In the genomic region with DNA sequence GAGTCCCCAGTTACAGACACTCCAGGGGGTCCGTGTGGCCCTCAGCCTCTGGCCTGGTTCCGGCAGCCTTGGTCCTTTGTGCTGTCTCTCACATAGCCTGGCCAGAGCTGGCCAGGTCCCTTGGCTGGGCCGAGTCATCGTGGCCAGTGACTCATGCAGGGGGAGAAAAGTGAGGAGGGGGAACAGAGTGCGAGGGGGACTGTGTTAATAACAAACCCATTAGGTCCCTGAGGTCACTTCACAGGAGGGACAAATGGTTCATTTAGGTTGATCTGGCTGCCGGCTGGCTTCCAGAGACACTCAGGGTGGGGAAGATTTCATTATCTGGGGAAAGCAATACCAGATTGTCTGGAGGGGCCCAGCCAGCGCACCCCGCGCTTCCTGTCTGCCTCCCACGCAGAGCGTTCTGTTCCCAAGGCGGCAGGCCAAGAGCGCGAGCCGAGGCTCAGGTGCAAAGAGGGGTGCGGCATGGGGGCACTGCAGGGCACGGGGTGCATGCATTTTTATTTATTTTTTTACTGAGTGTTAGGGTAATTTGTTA, we compare ENCODE assay signal across 8 cellular contexts.
DNase-seq lines count a peak whose midpoint lies in the region; ATAC-seq and TF ChIP-seq lines count a peak whose summit lies in the region.
"Had no signal": no experiment of that assay in that cellular context is flagged by ENCODE, and none has a peak within 500 bp of the region (broad histone marks: within the 10 kb centered on the region; RNA-seq: fewer than 3 reads in every experiment).

No MANE protein-coding gene starts in this region.

- intact Hi-C loops in stomach (cut with DNase I; ENCODE audit: low total_unique reads): no loop called here

- H3K27ac Mint-ChIP-seq in activated naive CD8-positive, alpha-beta T cell treated with anti-CD3 and anti-CD28 coated beads, Interleukin-2, amount 50 U/mL, for 24 hours: peak overlapping the region; percentile 1

- peak overlapping the region; percentile 51 for H3K27ac ChIP-seq in HUES48 (ENCODE audit: low read depth, low read length)
- peak overlapping the region in 4 of 5 donors; percentile 1 to 84 (median 82) for H3K27ac ChIP-seq in stomach

- peak; percentile 57 for DNase-seq in activated naive CD8-positive, alpha-beta T cell treated with anti-CD3 and anti-CD28 coated beads, Interleukin-2, amount 50 U/mL, for 24 hours
- DNase-seq in islet precursor cell (peak; percentile 95), stomach (no peak), DMS53 (lab: John Stamatoyannopoulos, UW) (no peak), SHP77 (lab: John Stamatoyannopoulos, UW) (no peak)
- DNase-seq: NCI-H2171 treated with DMSO at 0.1 percent for 48 hours had no signal

- ATAC-seq in activated naive CD8-positive, alpha-beta T cell treated with anti-CD3 and anti-CD28 coated beads, Interleukin-2, amount 50 U/mL, for 24 hours: peak; percentile 52
- ATAC-seq in HG03565 (IDR thresholded peaks at IDR 0.05; ENCODE audit: unreplicated experiment): no peak

- no peak for TF ChIP-seq CTCF in stomach (IDR thresholded peaks at IDR 0.05)

- H3K4me3 Mint-ChIP-seq in activated naive CD8-positive, alpha-beta T cell treated with anti-CD3 and anti-CD28 coated beads, Interleukin-2, amount 50 U/mL, for 24 hours: peak overlapping the region; percentile 54

- 54 to 79% (median 66%) methylated on average over 17 of the region's 17 CpGs for WGBS in stomach, 5 donors

- H3K36me3 ChIP-seq in HUES48 (ENCODE audit: control insufficient read depth, insufficient read depth, low read length) (no peaks in the 10 kb centered on the region), stomach (no peaks in the 10 kb centered on the region)

- H3K9me3 ChIP-seq in HUES48 (ENCODE audit: control insufficient read depth, insufficient read depth, low read length) (no peaks in the 10 kb centered on the region), stomach (no peaks in the 10 kb centered on the region)

- no peak overlapping the region for H3K9ac ChIP-seq in HUES48 (ENCODE audit: low read depth, low read length)

- peaks cover 48% of the 10 kb centered on the region for H3K4me1 Mint-ChIP-seq in activated naive CD8-positive, alpha-beta T cell treated with anti-CD3 and anti-CD28 coated beads, Interleukin-2, amount 50 U/mL, for 24 hours

- H3K27me3 ChIP-seq in HUES48 (ENCODE audit: control insufficient read depth, insufficient read depth, low read length): no peaks in the 10 kb centered on the region
- H3K27me3 ChIP-seq in stomach: no peaks in the 10 kb centered on the region

- no peaks in the 10 kb centered on the region for H3K9me3 Mint-ChIP-seq in activated naive CD8-positive, alpha-beta T cell treated with anti-CD3 and anti-CD28 coated beads, Interleukin-2, amount 50 U/mL, for 24 hours

- no peaks in the 10 kb centered on the region for H3K36me3 Mint-ChIP-seq in activated naive CD8-positive, alpha-beta T cell treated with anti-CD3 and anti-CD28 coated beads, Interleukin-2, amount 50 U/mL, for 24 hours (ENCODE audit: low read depth)

- no peak for TF ChIP-seq EP300 in stomach (IDR thresholded peaks at IDR 0.05)

- no peak overlapping the region for H3K4me3 ChIP-seq in HUES48 (ENCODE audit: low read depth, low read length)
- H3K4me3 ChIP-seq in stomach: no peak overlapping the region

- peaks cover 3% of the 10 kb centered on the region for H3K27me3 Mint-ChIP-seq in activated naive CD8-positive, alpha-beta T cell treated with anti-CD3 and anti-CD28 coated beads, Interleukin-2, amount 50 U/mL, for 24 hours

- H3K4me1 ChIP-seq in HUES48 (ENCODE audit: control insufficient read depth, insufficient read depth, low read length) (peaks cover 16% of the 10 kb centered on the region), stomach (peaks cover 39 to 62% (median 51%) of the 10 kb centered on the region in 4 donors)

- TF ChIP-seq POLR2A in stomach (IDR thresholded peaks at IDR 0.05): no peak

Comparison
In these comparisons a context has a peak if more than half of its experiments do, and no peak if none do; other contexts are left out.
1. DNase-seq: peak in activated naive CD8-positive, alpha-beta T cell treated with anti-CD3 and anti-CD28 coated beads, Interleukin-2, amount 50 U/mL, for 24 hours (single experiment) and islet precursor cell (single experiment); none in stomach (single experiment), DMS53 (single experiment) and SHP77 (0 of 2).